Comparison of ENCODE assay signal across 25 cellular contexts in the genomic region with DNA sequence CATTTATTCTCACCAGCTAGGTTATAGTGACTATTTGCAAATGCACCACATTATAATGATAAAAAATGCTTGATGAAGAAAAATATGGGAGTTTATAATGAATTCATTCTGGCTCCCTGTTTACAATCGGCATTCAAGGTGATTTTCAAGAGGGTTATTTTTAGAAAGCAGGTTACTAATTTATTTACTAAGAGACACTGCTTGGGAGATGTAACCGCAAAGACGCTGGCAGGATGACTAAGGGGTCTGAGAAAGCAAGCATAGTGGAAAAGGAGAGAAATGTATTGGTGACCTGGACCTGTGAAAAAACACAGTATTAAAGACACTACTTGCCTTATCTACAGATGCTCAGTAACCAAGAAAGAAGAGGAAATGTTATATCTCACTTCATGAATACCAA. TPM values are rescaled to one million over a fixed set of nuclear protein-coding genes. Genes with fewer than 3 reads are reported as not detected.
DNase-seq lines count a peak whose midpoint lies in the region; ATAC-seq and TF ChIP-seq lines count a peak whose summit lies in the region.
"Had no signal": no experiment of that assay in that cellular context is flagged by ENCODE, and none has a peak within 500 bp of the region (broad histone marks: within the 10 kb centered on the region; RNA-seq: fewer than 3 reads in every experiment).

No MANE protein-coding gene starts in this region.

- DNase-seq in Calu3 (no peak), GM12864 (ENCODE audit: low read depth) (peak; percentile 25), kidney tubule cell (ENCODE audit: low spot score) (peak; percentile 94), Right ventricle myocardium superior (no peak), activated gamma-delta T cell treated with Interleukin-2 at 50 U/mL for 16 hours (no peak), neuronal stem cell (ENCODE audit: low spot score) (no peak)
- DNase-seq: activated CD4-positive, alpha-beta T cell treated with anti-CD3 and anti-CD28 coated beads for 4 hours; activated naive CD4-positive, alpha-beta T cell treated with anti-CD3 and anti-CD28 coated beads for 36 hours; AML-193; aorta; CD8-positive, alpha-beta memory T cell; effector CD4-positive, alpha-beta T cell; esophagus squamous epithelium; HFFc6; IMR-90; left ventricle myocardium inferior; NCI-H1436 treated with DMSO at 0.1 percent for 48 hours; NCI-H2171 treated with DMSO at 0.1 percent for 48 hours; retina; SIG-M5; stimulated activated CD4-positive, alpha-beta T cell treated with anti-CD3 and anti-CD28 coated beads, Interleukin-4, amount 100 ng/mL, for 4 hours; T-helper 1 cell; upper lobe of left lung had no signal

- H3K27me3 Mint-ChIP-seq in Calu3 (ENCODE audit: unreplicated experiment): no peaks in the 10 kb centered on the region
- H3K27me3 Mint-ChIP-seq: CD8-positive, alpha-beta memory T cell; central memory CD8-positive, alpha-beta T cell had no signal

- H3K4me3 Mint-ChIP-seq in Calu3 (ENCODE audit: low read depth, unreplicated experiment): no peak overlapping the region
- H3K4me3 Mint-ChIP-seq: activated naive CD4-positive, alpha-beta T cell treated with anti-CD3 and anti-CD28 coated beads for 36 hours; CD8-positive, alpha-beta memory T cell; central memory CD8-positive, alpha-beta T cell; HFFc6 had no signal

- H3K4ac ChIP-seq in neuronal stem cell (ENCODE audit: low read length): no peak overlapping the region

- no peak overlapping the region for H3K14ac ChIP-seq in neuronal stem cell (ENCODE audit: low read length)

- no peak overlapping the region for H3K18ac ChIP-seq in neuronal stem cell (ENCODE audit: low read length)

- BruUV-seq in Calu3 (replicated peaks; lab: Mats Ljungman, UMichigan): no TSS peak

- H2BK12ac ChIP-seq in neuronal stem cell (ENCODE audit: low read length): no peak overlapping the region

- H3K36me3 ChIP-seq in neuronal stem cell (replicated peaks in 1 of 2; ENCODE audit: control insufficient read depth in 2 of 2, insufficient read depth in 2 of 2, low read length in 2 of 2): peaks cover 23 to 89% of the 10 kb centered on the region in 2 donors

- peaks cover 40% of the 10 kb centered on the region for H3K4me1 Mint-ChIP-seq in Calu3 (ENCODE audit: low read depth, unreplicated experiment)
- H3K4me1 Mint-ChIP-seq: CD8-positive, alpha-beta memory T cell; central memory CD8-positive, alpha-beta T cell had no signal

- no peak overlapping the region for H3K4me2 ChIP-seq in neuronal stem cell (ENCODE audit: insufficient read depth, low read length, poor library complexity, severe bottlenecking)

- H3K9me3 Mint-ChIP-seq in Calu3 (ENCODE audit: low read depth, unreplicated experiment): no peaks in the 10 kb centered on the region
- H3K9me3 Mint-ChIP-seq: activated naive CD4-positive, alpha-beta T cell treated with anti-CD3 and anti-CD28 coated beads for 36 hours; CD8-positive, alpha-beta memory T cell; central memory CD8-positive, alpha-beta T cell; HFFc6 had no signal

- H3K4me1 ChIP-seq in neuronal stem cell (ENCODE audit: control insufficient read depth in 2 of 2, insufficient read depth in 1 of 2, low read depth in 1 of 2, low read length in 2 of 2): no peaks in the 10 kb centered on the region
- H3K4me1 ChIP-seq: left ventricle myocardium inferior had no signal

- H3K27ac ChIP-seq in VCaP (peak overlapping the region; percentile 45), neuronal stem cell (replicated peaks; ENCODE audit: low read length) (no peak overlapping the region)
- H3K27ac ChIP-seq: left ventricle myocardium inferior had no signal

- no peak for ATAC-seq in Right ventricle myocardium superior (ENCODE audit: poor library complexity)

- no peak overlapping the region for H4K91ac ChIP-seq in neuronal stem cell (ENCODE audit: low read depth, low read length, poor library complexity)

- H3K27ac Mint-ChIP-seq in Calu3 (ENCODE audit: unreplicated experiment): peak overlapping the region; percentile 50
- H3K27ac Mint-ChIP-seq: activated naive CD4-positive, alpha-beta T cell treated with anti-CD3 and anti-CD28 coated beads for 36 hours; HFFc6 had no signal

- H2BK15ac ChIP-seq in neuronal stem cell (ENCODE audit: low read length): no peak overlapping the region

- H3K79me1 ChIP-seq in neuronal stem cell (ENCODE audit: low read depth, low read length): no peaks in the 10 kb centered on the region

- no peak overlapping the region for H3K9ac ChIP-seq in neuronal stem cell (ENCODE audit: low read depth, low read length, poor library complexity)

- H3K9me3 ChIP-seq in neuronal stem cell (replicated peaks in 1 of 2; ENCODE audit: control insufficient read depth in 2 of 2, insufficient read depth in 1 of 2, low read depth in 1 of 2, low read length in 2 of 2): no peaks in the 10 kb centered on the region
- H3K9me3 ChIP-seq: esophagus squamous epithelium, left ventricle myocardium inferior, upper lobe of left lung had no signal

- no peak overlapping the region for H3K23ac ChIP-seq in neuronal stem cell (ENCODE audit: low read depth, low read length, poor library complexity)

- no peak overlapping the region for H2AK5ac ChIP-seq in neuronal stem cell (ENCODE audit: low read depth, low read length)

- intact Hi-C loops in Calu3 (cut with micrococcal nuclease; ENCODE audit: unreplicated experiment) (loop anchor here (5.0 kb wide), 2 partner anchors 68 to 122 kb away; partner anchors contain the start of genes MPHOSPH9 and MTRFR), Right ventricle myocardium superior (cut with DNase I) (loop anchor here (10.0 kb wide), 1 partner anchor 61 kb away; no protein-coding TSS in a partner anchor)

- WGBS in neuronal stem cell (ENCODE audit: extremely low coverage in 2 of 2, insufficient read length in 2 of 2, insufficient replicate concordance in 1 of 2), 2 donors: no CpG with 5 or more reads among the region's 3 CpGs

- H3K36me3 Mint-ChIP-seq in Calu3 (ENCODE audit: insufficient read depth, unreplicated experiment): peaks cover 9% of the 10 kb centered on the region

- CTCF ChIA-PET in Calu3 (lab: Charles Lee): interaction anchor here (0.7 to 1.1 kb wide), 2 partner anchors 65 to 121 kb away, joined by 3 read pairs; no protein-coding TSS in a partner anchor

- no peak overlapping the region for H2AFZ ChIP-seq in neuronal stem cell (ENCODE audit: low read length)

- no peaks in the 10 kb centered on the region for H3K27me3 ChIP-seq in neuronal stem cell (ENCODE audit: control insufficient read depth in 3 of 3, insufficient read depth in 3 of 3, low read depth in 1 of 3, low read length in 3 of 3)
- H3K27me3 ChIP-seq: esophagus squamous epithelium, upper lobe of left lung had no signal

- H4K8ac ChIP-seq in neuronal stem cell (ENCODE audit: low read depth, low read length): no peak overlapping the region

- H2BK5ac ChIP-seq in neuronal stem cell (ENCODE audit: low read length): no peak overlapping the region

- TF ChIP-seq CTCF in Calu3 (IDR thresholded peaks at IDR 0.05; ENCODE audit: unreplicated experiment) (no peak), GM12864 (IDR thresholded peaks at IDR 0.05; ENCODE audit: low read depth, low read length, missing control alignments) (no peak), VCaP (conservative IDR thresholded peaks at IDR 0.05) (no peak)

- no peak overlapping the region for H2BK120ac ChIP-seq in neuronal stem cell (ENCODE audit: low read depth, low read length)

- H3K4me3 ChIP-seq in GM12864 (ENCODE audit: low read depth, low read length) (no peak overlapping the region; the same call in 1 of the 2 replicates), neuronal stem cell (ENCODE audit: low read length in 2 of 2) (no peak overlapping the region)
- H3K4me3 ChIP-seq: esophagus squamous epithelium, left ventricle myocardium inferior, upper lobe of left lung had no signal

RNA-seq across cellular contexts. Expression of gene PITPNM2, which starts 13.3 kb away (rescaled TPM):
- total RNA-seq in Calu3 (2022): 7.8 and 8.4 TPM in 2 replicates
- 17.0 TPM for total RNA-seq in Right ventricle myocardium superior
- polyA plus RNA-seq in neuronal stem cell (2013, experiment 1 of 2): 1.3 TPM
- polyA plus RNA-seq in neuronal stem cell (2013, experiment 2 of 2): 1.3 TPM

Comparison
In these comparisons a context has a peak if more than half of its experiments do, and no peak if none do; other contexts are left out.
1. DNase-seq: peak in GM12864 (single experiment) and kidney tubule cell (single experiment); none in Calu3 (single experiment), Right ventricle myocardium superior (single experiment), activated gamma-delta T cell treated with Interleukin-2 at 50 U/mL for 16 hours (single experiment) and neuronal stem cell (single experiment).